ENCODE assay signal across 22 cellular contexts in the genomic region with DNA sequence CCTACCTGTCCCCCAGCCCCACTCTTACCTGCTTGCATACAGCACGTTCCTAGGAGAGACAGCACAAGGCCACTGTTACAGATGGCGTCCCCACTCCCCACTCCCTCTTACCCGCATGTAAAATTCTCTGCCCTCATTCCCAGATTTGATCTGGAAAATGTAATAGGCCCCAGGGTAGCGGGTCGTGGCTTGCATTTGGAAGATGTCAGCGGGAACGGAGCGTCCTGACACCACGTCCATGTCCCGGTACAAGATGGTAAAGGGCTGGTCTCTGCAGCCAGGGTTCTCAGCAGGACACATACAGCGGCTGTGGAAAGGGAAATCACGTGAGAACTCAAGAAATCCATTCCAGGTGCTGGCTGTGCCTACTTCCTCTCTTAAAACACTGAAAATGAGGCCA. TPM values are rescaled to one million over a fixed set of nuclear protein-coding genes. Genes with fewer than 3 reads are reported as not detected.
DNase-seq lines count a peak whose midpoint lies in the region; ATAC-seq, FAIRE-seq and TF ChIP-seq lines count a peak whose summit lies in the region.
"Had no signal": no experiment of that assay in that cellular context is flagged by ENCODE, and none has a peak within 500 bp of the region (broad histone marks: within the 10 kb centered on the region; RNA-seq: fewer than 3 reads in every experiment).

No MANE protein-coding gene starts in this region.

- peak overlapping the region; percentile 7 for H3K27ac Mint-ChIP-seq in T-helper 2 cell treated with Interferon-gamma antibody and Interleukin-4, amounts not matched to agents 5 μg/mL and 100 μg/mL, for 36 hours
- peak overlapping the region; percentile 30 to 100 (median 98) for H3K27ac Mint-ChIP-seq in naive thymus-derived CD4-positive, alpha-beta T cell

- H3K9ac ChIP-seq in OCI-LY3 (ENCODE audit: low read length): no peak overlapping the region

- FAIRE-seq in GM19239 (lab: Jason Lieb, UNC) (no peak), frontal cortex (lab: Jason Lieb, UNC) (no peak)

- H3K27ac ChIP-seq in OCI-LY3 (ENCODE audit: low read length) (no peak overlapping the region), thymus (ENCODE audit: low read depth) (peak overlapping the region; percentile 73)
- H3K27ac ChIP-seq in naive thymus-derived CD4-positive, alpha-beta T cell (ENCODE audit: low read depth, low read length): no peak overlapping the region
- H3K27ac ChIP-seq: SK-N-MC had no signal

- H3K4me1 ChIP-seq in OCI-LY3 (ENCODE audit: low read length) (peaks cover 27% of the 10 kb centered on the region), thymus (ENCODE audit: control insufficient read depth, insufficient read depth, low read length) (peaks cover 51% of the 10 kb centered on the region)
- peaks cover 48 to 70% of the 10 kb centered on the region in 2 donors for H3K4me1 ChIP-seq in naive thymus-derived CD4-positive, alpha-beta T cell (ENCODE audit: control insufficient read depth in 2 of 2, insufficient read depth in 2 of 2, low read length in 2 of 2)

- H3K4me2 ChIP-seq in OCI-LY3 (ENCODE audit: low read length): peak overlapping the region; percentile 12; the same call in 1 of the 2 replicates

- H3K27me3 Mint-ChIP-seq in T-helper 2 cell treated with Interferon-gamma antibody and Interleukin-4, amounts not matched to agents 5 μg/mL and 100 μg/mL, for 36 hours (ENCODE audit: low read depth): no peaks in the 10 kb centered on the region
- no peaks in the 10 kb centered on the region for H3K27me3 Mint-ChIP-seq in naive thymus-derived CD4-positive, alpha-beta T cell
- H3K27me3 Mint-ChIP-seq: IgD-negative memory B cell had no signal

- H4K20me1 ChIP-seq in OCI-LY3 (ENCODE audit: insufficient read depth, low read length): no peaks in the 10 kb centered on the region

- CTCF ChIA-PET in naive thymus-derived CD4-positive, alpha-beta T cell (lab: Charles Lee): no interaction called here

- H3K36me3 ChIP-seq in OCI-LY3 (replicated peaks; ENCODE audit: low read depth, low read length) (no peaks in the 10 kb centered on the region), thymus (ENCODE audit: control insufficient read depth, insufficient read depth) (no peaks in the 10 kb centered on the region)
- no peaks in the 10 kb centered on the region for H3K36me3 ChIP-seq in naive thymus-derived CD4-positive, alpha-beta T cell (ENCODE audit: control insufficient read depth in 2 of 3, insufficient read depth in 3 of 3, low read length in 3 of 3)

- POLR2A ChIA-PET in naive thymus-derived CD4-positive, alpha-beta T cell (lab: Charles Lee): interaction anchor here (2.7 to 7.5 kb wide), 3 partner anchors 10 to 18 kb away, joined by 15 to 245 read pairs (median 131); partner anchors contain the start of gene TC2N

- intact Hi-C loops in naive thymus-derived CD4-positive, alpha-beta T cell (cut with micrococcal nuclease): loop anchor here in 1 of 2 donors (10.0 kb wide), 2 partner anchors 553 to 777 kb away; no protein-coding TSS in a partner anchor

- H3K4me1 Mint-ChIP-seq in T-helper 2 cell treated with Interferon-gamma antibody and Interleukin-4, amounts not matched to agents 5 μg/mL and 100 μg/mL, for 36 hours (ENCODE audit: low read depth): peaks cover 68% of the 10 kb centered on the region
- peaks cover 67 to 94% (median 89%) of the 10 kb centered on the region in 7 donors for H3K4me1 Mint-ChIP-seq in naive thymus-derived CD4-positive, alpha-beta T cell

- no peak for ATAC-seq in naive thymus-derived CD4-positive, alpha-beta T cell

- H3K79me2 ChIP-seq in OCI-LY3 (ENCODE audit: low read length): no peaks in the 10 kb centered on the region

- H3K9me3 Mint-ChIP-seq in T-helper 2 cell treated with Interferon-gamma antibody and Interleukin-4, amounts not matched to agents 5 μg/mL and 100 μg/mL, for 36 hours: no peaks in the 10 kb centered on the region
- H3K9me3 Mint-ChIP-seq in naive thymus-derived CD4-positive, alpha-beta T cell: peaks cover 0 to 4% (median 0%) of the 10 kb centered on the region in 11 donors
- H3K9me3 Mint-ChIP-seq: CD8-positive, alpha-beta memory T cell; H9; IgD-negative memory B cell had no signal

- H3K27me3 ChIP-seq in OCI-LY3 (ENCODE audit: low read depth, low read length) (peaks cover 10% of the 10 kb centered on the region), thymus (ENCODE audit: control insufficient read depth, insufficient read depth) (no peaks in the 10 kb centered on the region)
- no peaks in the 10 kb centered on the region for H3K27me3 ChIP-seq in naive thymus-derived CD4-positive, alpha-beta T cell (ENCODE audit: control insufficient read depth in 2 of 2, insufficient read depth in 2 of 2, low read length in 2 of 2)

- no peaks in the 10 kb centered on the region for H3K36me3 Mint-ChIP-seq in T-helper 2 cell treated with Interferon-gamma antibody and Interleukin-4, amounts not matched to agents 5 μg/mL and 100 μg/mL, for 36 hours (ENCODE audit: low read depth)
- H3K36me3 Mint-ChIP-seq in naive thymus-derived CD4-positive, alpha-beta T cell: peaks cover 0 to 13% (median 0%) of the 10 kb centered on the region in 5 donors
- H3K36me3 Mint-ChIP-seq: IgD-negative memory B cell had no signal

- no peak overlapping the region for H3K4me3 Mint-ChIP-seq in T-helper 2 cell treated with Interferon-gamma antibody and Interleukin-4, amounts not matched to agents 5 μg/mL and 100 μg/mL, for 36 hours
- H3K4me3 Mint-ChIP-seq in naive thymus-derived CD4-positive, alpha-beta T cell: peak overlapping the region in 7 of 10 donors; percentile 19 to 89 (median 47)
- H3K4me3 Mint-ChIP-seq: CD8-positive, alpha-beta memory T cell; H9; IgD-negative memory B cell had no signal

- no peak overlapping the region for H2AFZ ChIP-seq in OCI-LY3 (ENCODE audit: low read depth, low read length)

- peaks cover 6% of the 10 kb centered on the region; the same call in 1 of the 2 replicates for H3K9me3 ChIP-seq in OCI-LY3 (ENCODE audit: insufficient read depth, low read length)
- no peaks in the 10 kb centered on the region for H3K9me3 ChIP-seq in naive thymus-derived CD4-positive, alpha-beta T cell (ENCODE audit: control insufficient read depth in 2 of 3, low read length in 3 of 3)
- no peaks in the 10 kb centered on the region for H3K9me3 ChIP-seq in thymus (ENCODE audit: control insufficient read depth)

- TF ChIP-seq CTCF in OCI-LY3 (IDR thresholded peaks at IDR 0.05; ENCODE audit: low read depth, low read length): no peak

- no peak overlapping the region for H3K4me3 ChIP-seq in OCI-LY3 (ENCODE audit: low read length)
- H3K4me3 ChIP-seq in naive thymus-derived CD4-positive, alpha-beta T cell (ENCODE audit: low read length): no peak overlapping the region
- peak overlapping the region; percentile 50 for H3K4me3 ChIP-seq in thymus (ENCODE audit: low read length)
- H3K4me3 ChIP-seq: SK-N-MC had no signal

- DNase-seq in T-helper 2 cell treated with Interferon-gamma antibody and Interleukin-4, amounts not matched to agents 5 μg/mL and 100 μg/mL, for 36 hours (ENCODE audit: low spot score): no peak
- DNase-seq in T-helper 2 cell (no peak), GM19239 (ENCODE audit: insufficient read length, low spot score) (no peak), kidney glomerular epithelial cell (lab: John Stamatoyannopoulos, UW) (no peak), frontal cortex (ENCODE audit: low spot score in 2 of 2) (no peak)
- no peak for DNase-seq in naive thymus-derived CD4-positive, alpha-beta T cell
- DNase-seq: 8988T; CD8-positive, alpha-beta memory T cell; DMS79; H9; Karpas-422; NCI-H1048; NCI-H1436; NCI-H1930; NCI-H526; OCI-M1; SHP77 had no signal

- WGBS in thymus: 55% methylated on average over 12 of the region's 12 CpGs

RNA-seq across cellular contexts. Expression of gene TC2N, which starts 10.0 kb away (rescaled TPM):
- total RNA-seq in naive thymus-derived CD4-positive, alpha-beta T cell: 100 to 1,000 TPM; 158 to 301 (median 246) TPM
- 100 to 1,000 TPM; 167 to 193 TPM for polyA plus RNA-seq in naive thymus-derived CD4-positive, alpha-beta T cell
- 23.9 TPM for polyA plus RNA-seq in thymus
- 5.7 TPM for total RNA-seq in frontal cortex
- total RNA-seq: G401 had no signal

Comparison
In these comparisons a context has a peak if more than half of its experiments do, and no peak if none do; other contexts are left out.
1. RNA of gene TC2N, which starts 10.0 kb away (total RNA-seq): 158 to 301 TPM in naive thymus-derived CD4-positive, alpha-beta T cell; 5.7 TPM in frontal cortex (single experiment); every median in the first group is over 10 times any median in the second.